In genomic region chr10:46523881-46524470, GRCh38 we compare ENCODE assay signal across 11 cellular contexts. TPM values are rescaled to one million over a fixed set of nuclear protein-coding genes. Genes with fewer than 3 reads are reported as not detected.
DNase-seq lines count a peak whose midpoint lies in the region; TF ChIP-seq lines count a peak whose summit lies in the region.
"Had no signal": no experiment of that assay in that cellular context is flagged by ENCODE, and none has a peak within 500 bp of the region (broad histone marks: within the 10 kb centered on the region; RNA-seq: fewer than 3 reads in every experiment).

No MANE protein-coding gene starts in this region.

- H3K4me3 ChIP-seq in fibroblast of pulmonary artery (replicated peaks; ENCODE audit: low read depth, low read length): no peak overlapping the region
- H3K4me3 ChIP-seq in spleen: no peak overlapping the region

- no peak for TF ChIP-seq POLR2A in spleen (IDR thresholded peaks at IDR 0.05)

- H3K36me3 ChIP-seq in spleen: no peaks in the 10 kb centered on the region

- peaks cover 0 to 7% (median 0%) of the 10 kb centered on the region in 7 donors for H3K27me3 ChIP-seq in spleen (replicated peaks in 1 of 7)

- no peak overlapping the region for H3K27ac ChIP-seq in spleen

- intact Hi-C loops in spleen (cut with DNase I; ENCODE audit: low total_unique reads): no loop called here

- peaks cover 0 to 8% (median 4%) of the 10 kb centered on the region in 6 donors for H3K4me1 ChIP-seq in spleen

- H3K9me3 ChIP-seq in spleen: no peaks in the 10 kb centered on the region

- TF ChIP-seq CTCF in fibroblast of pulmonary artery (IDR thresholded peaks at IDR 0.05; ENCODE audit: low read length, missing control alignments): no peak
- TF ChIP-seq CTCF in spleen (IDR thresholded peaks at IDR 0.05 in 8 of 11, conservative IDR thresholded peaks at IDR 0.05 in 3 of 11): no peak

- WGBS in spleen, 5 donors: 78 to 87% (median 80%) methylated on average over 10 of the region's 10 CpGs

- DNase-seq in activated T-cell treated with anti-CD3 and anti-CD28 coated beads, Interleukin-2, amount 50 U/mL, for 1 hour: peak; percentile 4
- DNase-seq in activated T-cell treated with anti-CD3 and anti-CD28 coated beads, Interleukin-2, amount 50 U/mL, for 48 hours: no peak
- peak; percentile 65 for DNase-seq in RKO (ENCODE audit: low spot score)
- DNase-seq in fibroblast of pulmonary artery (ENCODE audit: low read depth): peak; percentile 92
- DNase-seq in spleen: peak; percentile 61
- DNase-seq in HK-2 (ENCODE audit: unreplicated experiment): no peak
- DNase-seq in central memory CD4-positive, alpha-beta T cell: no peak
- no peak for DNase-seq in retina
- DNase-seq: NCI-H2171 had no signal

RNA-seq across cellular contexts. Expression of gene GPRIN2, which starts 32.5 kb away (rescaled TPM):
- total RNA-seq in spleen: not detected
- not detected for polyA plus RNA-seq in spleen
- total RNA-seq: dermis microvascular lymphatic vessel endothelial cell had no signal

RNA-seq across cellular contexts. Expression of gene SYT15, which starts 55.0 kb away (rescaled TPM):
- 1 to 10 TPM in 6 of 7 donors, under 1 TPM in 1; 0.92 to 8.4 (median 3.2) TPM for total RNA-seq in spleen
- polyA plus RNA-seq in spleen: 1 to 10 TPM in 2 of 3 donors, under 1 TPM in 1; 0.20 to 1.5 (median 1.0) TPM

RNA-seq across cellular contexts. Expression of gene NPY4R, which starts 58.2 kb away (rescaled TPM):
- total RNA-seq in spleen: not detected
- polyA plus RNA-seq in spleen: not detected
- total RNA-seq: dermis microvascular lymphatic vessel endothelial cell, WTC11 had no signal

Comparison
In these comparisons a context has a peak if more than half of its experiments do, and no peak if none do; other contexts are left out.
1. DNase-seq: peak in activated T-cell treated with anti-CD3 and anti-CD28 coated beads, Interleukin-2, amount 50 U/mL, for 1 hour (single experiment), RKO (single experiment), fibroblast of pulmonary artery (single experiment) and spleen (single experiment); none in activated T-cell treated with anti-CD3 and anti-CD28 coated beads, Interleukin-2, amount 50 U/mL, for 48 hours (0 of 2), HK-2 (single experiment), central memory CD4-positive, alpha-beta T cell (single experiment) and retina (single experiment).